Comparison of ENCODE assay signal across 8 cellular contexts in the genomic region with DNA sequence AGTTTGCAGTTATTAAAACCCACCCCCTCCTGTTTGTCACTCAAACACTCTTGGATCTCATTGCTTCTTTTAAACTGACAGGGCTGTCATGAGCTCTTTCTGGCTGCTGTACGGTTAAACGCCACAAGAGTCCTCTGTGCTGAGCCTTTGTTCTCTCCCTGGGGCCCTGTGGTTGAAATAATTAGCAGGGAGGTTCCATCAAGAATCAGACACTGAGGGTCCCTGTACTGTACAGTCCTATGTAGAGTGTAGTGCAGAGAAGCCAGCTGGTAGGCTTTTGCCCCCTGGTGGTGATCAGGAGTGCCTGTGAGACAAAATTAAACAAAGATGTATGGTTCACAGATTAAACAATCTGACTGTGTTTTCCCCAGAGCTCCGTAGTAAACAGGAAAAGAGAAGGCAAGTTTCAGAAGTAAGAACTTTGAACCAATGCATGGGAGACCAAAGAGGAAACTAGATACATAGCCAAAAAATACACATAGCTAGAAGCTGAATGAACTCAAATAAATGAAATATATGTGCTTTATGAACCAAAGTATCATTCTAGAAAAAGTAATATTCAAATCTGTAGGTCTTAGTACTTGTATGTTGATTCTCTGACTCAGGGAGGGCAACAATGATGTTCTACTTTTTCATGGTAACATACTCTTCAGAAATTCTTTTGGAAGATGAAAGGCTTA. TPM values are rescaled to one million over a fixed set of nuclear protein-coding genes. Genes with fewer than 3 reads are reported as not detected.
A peak's percentile ranks its signal among the peaks of the same experiment; 100 is the strongest.
DNase-seq lines count a peak whose midpoint lies in the region; ATAC-seq and TF ChIP-seq lines count a peak whose summit lies in the region.

No MANE protein-coding gene starts in this region.

- H3K27ac Mint-ChIP-seq in WTC11, result no peak overlapping the region

- ATAC-seq in GM19023 (IDR thresholded peaks at IDR 0.05; ENCODE audit: unreplicated experiment) (peak; percentile 62), HG03354 (IDR thresholded peaks at IDR 0.05; ENCODE audit: poor library complexity, severe bottlenecking, unreplicated experiment) (peak; percentile 80), WTC11 (peak; percentile 10)

- peaks cover 12% of the 10 kb centered on the region for H3K4me1 Mint-ChIP-seq in WTC11

- POLR2A ChIA-PET in WTC11 (lab: Charles Lee), result interaction anchor here (0.6 kb wide), 1 partner anchor 164 kb away, joined by 3 read pairs; no protein-coding TSS in a partner anchor

- no peaks in the 10 kb centered on the region for H3K27me3 Mint-ChIP-seq in WTC11 (ENCODE audit: low read depth)

- TF ChIP-seq CTCF in WTC11 (IDR thresholded peaks at IDR 0.05), result peak; percentile 61; the same call in 1 of the 2 replicates

- peaks cover 7% of the 10 kb centered on the region; the same call in 1 of the 2 replicates for H3K9me3 Mint-ChIP-seq in WTC11

- CTCF ChIA-PET in WTC11 (lab: Charles Lee), result interaction anchor here (0.6 to 5.0 kb wide), 58 partner anchors 8 to 334 kb away, joined by 3 to 112 read pairs (median 4); partner anchors contain the start of gene EFCAB5

- no peak overlapping the region for H3K4me3 Mint-ChIP-seq in WTC11

- DNase-seq in AML-193 (lab: John Stamatoyannopoulos, UW), result peak; percentile 87 to 94
- peak; percentile 60 for DNase-seq in NCI-H226
- DNase-seq in WTC11 (ENCODE audit: low spot score), result peak; percentile 23
- DNase-seq in cerebellar cortex (ENCODE audit: low spot score), result peak; percentile 92
- DNase-seq in left kidney (ENCODE audit: low read depth, low spot score), result peak; percentile 94
- DNase-seq in stimulated activated CD4-positive, alpha-beta T cell treated with anti-CD3 and anti-CD28 coated beads, Interleukin-2, amount 100 ng/mL, for 4 hours (ENCODE audit: low read depth), result peak; percentile 54

- H3K36me3 Mint-ChIP-seq in WTC11, result no peaks in the 10 kb centered on the region

TF ChIP-seq in WTC11, 78 proteins besides CTCF, POLR2A, EP300 and RAD21 (continues in another document):
- TF ChIP-seq, protein P1, sequence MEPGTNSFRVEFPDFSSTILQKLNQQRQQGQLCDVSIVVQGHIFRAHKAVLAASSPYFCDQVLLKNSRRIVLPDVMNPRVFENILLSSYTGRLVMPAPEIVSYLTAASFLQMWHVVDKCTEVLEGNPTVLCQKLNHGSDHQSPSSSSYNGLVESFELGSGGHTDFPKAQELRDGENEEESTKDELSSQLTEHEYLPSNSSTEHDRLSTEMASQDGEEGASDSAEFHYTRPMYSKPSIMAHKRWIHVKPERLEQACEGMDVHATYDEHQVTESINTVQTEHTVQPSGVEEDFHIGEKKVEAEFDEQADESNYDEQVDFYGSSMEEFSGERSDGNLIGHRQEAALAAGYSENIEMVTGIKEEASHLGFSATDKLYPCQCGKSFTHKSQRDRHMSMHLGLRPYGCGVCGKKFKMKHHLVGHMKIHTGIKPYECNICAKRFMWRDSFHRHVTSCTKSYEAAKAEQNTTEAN (CRISPR knock-in tag; IDR thresholded peaks at IDR 0.05), result no peak
- TF ChIP-seq, protein P2, sequence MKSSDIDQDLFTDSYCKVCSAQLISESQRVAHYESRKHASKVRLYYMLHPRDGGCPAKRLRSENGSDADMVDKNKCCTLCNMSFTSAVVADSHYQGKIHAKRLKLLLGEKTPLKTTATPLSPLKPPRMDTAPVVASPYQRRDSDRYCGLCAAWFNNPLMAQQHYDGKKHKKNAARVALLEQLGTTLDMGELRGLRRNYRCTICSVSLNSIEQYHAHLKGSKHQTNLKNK (CRISPR knock-in tag; IDR thresholded peaks at IDR 0.05), result no peak
- TF ChIP-seq NFE2L1 (CRISPR knock-in tag; IDR thresholded peaks at IDR 0.05) (no peak), ERG (CRISPR knock-in tag; IDR thresholded peaks at IDR 0.05) (no peak), CREB1 (CRISPR knock-in tag; IDR thresholded peaks at IDR 0.05) (no peak), E2F5 (CRISPR knock-in tag; IDR thresholded peaks at IDR 0.05) (no peak), SOX15 (CRISPR knock-in tag; IDR thresholded peaks at IDR 0.05) (no peak), JAZF1 (CRISPR knock-in tag; IDR thresholded peaks at IDR 0.05) (no peak), ZBTB21 (CRISPR knock-in tag; IDR thresholded peaks at IDR 0.05; ENCODE audit: borderline replicate concordance) (no peak), ZNF423 (CRISPR knock-in tag; IDR thresholded peaks at IDR 0.05) (no peak)
- TF ChIP-seq, protein P3, sequence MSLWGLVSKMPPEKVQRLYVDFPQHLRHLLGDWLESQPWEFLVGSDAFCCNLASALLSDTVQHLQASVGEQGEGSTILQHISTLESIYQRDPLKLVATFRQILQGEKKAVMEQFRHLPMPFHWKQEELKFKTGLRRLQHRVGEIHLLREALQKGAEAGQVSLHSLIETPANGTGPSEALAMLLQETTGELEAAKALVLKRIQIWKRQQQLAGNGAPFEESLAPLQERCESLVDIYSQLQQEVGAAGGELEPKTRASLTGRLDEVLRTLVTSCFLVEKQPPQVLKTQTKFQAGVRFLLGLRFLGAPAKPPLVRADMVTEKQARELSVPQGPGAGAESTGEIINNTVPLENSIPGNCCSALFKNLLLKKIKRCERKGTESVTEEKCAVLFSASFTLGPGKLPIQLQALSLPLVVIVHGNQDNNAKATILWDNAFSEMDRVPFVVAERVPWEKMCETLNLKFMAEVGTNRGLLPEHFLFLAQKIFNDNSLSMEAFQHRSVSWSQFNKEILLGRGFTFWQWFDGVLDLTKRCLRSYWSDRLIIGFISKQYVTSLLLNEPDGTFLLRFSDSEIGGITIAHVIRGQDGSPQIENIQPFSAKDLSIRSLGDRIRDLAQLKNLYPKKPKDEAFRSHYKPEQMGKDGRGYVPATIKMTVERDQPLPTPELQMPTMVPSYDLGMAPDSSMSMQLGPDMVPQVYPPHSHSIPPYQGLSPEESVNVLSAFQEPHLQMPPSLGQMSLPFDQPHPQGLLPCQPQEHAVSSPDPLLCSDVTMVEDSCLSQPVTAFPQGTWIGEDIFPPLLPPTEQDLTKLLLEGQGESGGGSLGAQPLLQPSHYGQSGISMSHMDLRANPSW (CRISPR knock-in tag; conservative IDR thresholded peaks at IDR 0.05; ENCODE audit: low read depth), result no peak
- TF ChIP-seq, protein P4, sequence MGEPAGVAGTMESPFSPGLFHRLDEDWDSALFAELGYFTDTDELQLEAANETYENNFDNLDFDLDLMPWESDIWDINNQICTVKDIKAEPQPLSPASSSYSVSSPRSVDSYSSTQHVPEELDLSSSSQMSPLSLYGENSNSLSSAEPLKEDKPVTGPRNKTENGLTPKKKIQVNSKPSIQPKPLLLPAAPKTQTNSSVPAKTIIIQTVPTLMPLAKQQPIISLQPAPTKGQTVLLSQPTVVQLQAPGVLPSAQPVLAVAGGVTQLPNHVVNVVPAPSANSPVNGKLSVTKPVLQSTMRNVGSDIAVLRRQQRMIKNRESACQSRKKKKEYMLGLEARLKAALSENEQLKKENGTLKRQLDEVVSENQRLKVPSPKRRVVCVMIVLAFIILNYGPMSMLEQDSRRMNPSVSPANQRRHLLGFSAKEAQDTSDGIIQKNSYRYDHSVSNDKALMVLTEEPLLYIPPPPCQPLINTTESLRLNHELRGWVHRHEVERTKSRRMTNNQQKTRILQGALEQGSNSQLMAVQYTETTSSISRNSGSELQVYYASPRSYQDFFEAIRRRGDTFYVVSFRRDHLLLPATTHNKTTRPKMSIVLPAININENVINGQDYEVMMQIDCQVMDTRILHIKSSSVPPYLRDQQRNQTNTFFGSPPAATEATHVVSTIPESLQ (CRISPR knock-in tag; IDR thresholded peaks at IDR 0.05), result no peak
- TF ChIP-seq, protein P5, sequence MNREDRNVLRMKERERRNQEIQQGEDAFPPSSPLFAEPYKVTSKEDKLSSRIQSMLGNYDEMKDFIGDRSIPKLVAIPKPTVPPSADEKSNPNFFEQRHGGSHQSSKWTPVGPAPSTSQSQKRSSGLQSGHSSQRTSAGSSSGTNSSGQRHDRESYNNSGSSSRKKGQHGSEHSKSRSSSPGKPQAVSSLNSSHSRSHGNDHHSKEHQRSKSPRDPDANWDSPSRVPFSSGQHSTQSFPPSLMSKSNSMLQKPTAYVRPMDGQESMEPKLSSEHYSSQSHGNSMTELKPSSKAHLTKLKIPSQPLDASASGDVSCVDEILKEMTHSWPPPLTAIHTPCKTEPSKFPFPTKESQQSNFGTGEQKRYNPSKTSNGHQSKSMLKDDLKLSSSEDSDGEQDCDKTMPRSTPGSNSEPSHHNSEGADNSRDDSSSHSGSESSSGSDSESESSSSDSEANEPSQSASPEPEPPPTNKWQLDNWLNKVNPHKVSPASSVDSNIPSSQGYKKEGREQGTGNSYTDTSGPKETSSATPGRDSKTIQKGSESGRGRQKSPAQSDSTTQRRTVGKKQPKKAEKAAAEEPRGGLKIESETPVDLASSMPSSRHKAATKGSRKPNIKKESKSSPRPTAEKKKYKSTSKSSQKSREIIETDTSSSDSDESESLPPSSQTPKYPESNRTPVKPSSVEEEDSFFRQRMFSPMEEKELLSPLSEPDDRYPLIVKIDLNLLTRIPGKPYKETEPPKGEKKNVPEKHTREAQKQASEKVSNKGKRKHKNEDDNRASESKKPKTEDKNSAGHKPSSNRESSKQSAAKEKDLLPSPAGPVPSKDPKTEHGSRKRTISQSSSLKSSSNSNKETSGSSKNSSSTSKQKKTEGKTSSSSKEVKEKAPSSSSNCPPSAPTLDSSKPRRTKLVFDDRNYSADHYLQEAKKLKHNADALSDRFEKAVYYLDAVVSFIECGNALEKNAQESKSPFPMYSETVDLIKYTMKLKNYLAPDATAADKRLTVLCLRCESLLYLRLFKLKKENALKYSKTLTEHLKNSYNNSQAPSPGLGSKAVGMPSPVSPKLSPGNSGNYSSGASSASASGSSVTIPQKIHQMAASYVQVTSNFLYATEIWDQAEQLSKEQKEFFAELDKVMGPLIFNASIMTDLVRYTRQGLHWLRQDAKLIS (CRISPR knock-in tag; IDR thresholded peaks at IDR 0.05; ENCODE audit: borderline replicate concordance), result no peak

RNA-seq across cellular contexts. Expression of gene SSH2, which starts 1.4 kb away (rescaled TPM):
- 13.6 to 16.7 TPM (median 14.3 TPM) in 3 replicates for total RNA-seq in WTC11 (2021)

RNA-seq across cellular contexts. Expression of gene EFCAB5, which starts 10.0 kb away (rescaled TPM):
- total RNA-seq in WTC11 (2021), result 0.32 to 0.59 TPM (median 0.55 TPM) in 3 replicates

Comparison
In these comparisons a context has a peak if more than half of its experiments do, and no peak if none do; other contexts are left out.
1. Peak in every context shown above with its lines: DNase-seq and ATAC-seq.
2. DNase-seq: peak in every context shown above with its lines; median percentile 94 in left kidney; 92 in cerebellar cortex; 90 in AML-193; 60 in NCI-H226; 54 in stimulated activated CD4-positive, alpha-beta T cell treated with anti-CD3 and anti-CD28 coated beads, Interleukin-2, amount 100 ng/mL, for 4 hours; 23 in WTC11.
3. ATAC-seq: peak in every context shown above with its lines; median percentile 80 in HG03354; 62 in GM19023; 10 in WTC11.